8 cellular contexts compared by ENCODE assay signal in genomic region chr15:36642311-36642710, GRCh38.
"Had no signal": no experiment of that assay in that cellular context is flagged by ENCODE, and none has a peak within 500 bp of the region (broad histone marks: within the 10 kb centered on the region; RNA-seq: fewer than 3 reads in every experiment).

No MANE protein-coding gene starts in this region.

- DNase-seq: GM23248, H9, HCEC 1CT, HFFc6 had no signal

- H3K9me3 Mint-ChIP-seq: H9, HFFc6, IgD-negative memory B cell had no signal

- H3K27ac ChIP-seq: GM23248, HL-60 had no signal

- H3K27me3 Mint-ChIP-seq: IgD-negative memory B cell had no signal

- H3K27ac Mint-ChIP-seq: HFFc6, IgD-negative memory B cell had no signal

- H3K4me3 ChIP-seq: GM23248, K562 had no signal

- ATAC-seq: HepG2, K562 had no signal

- H3K4me1 Mint-ChIP-seq: IgD-negative memory B cell had no signal

- H3K4me3 Mint-ChIP-seq: H9, HFFc6, IgD-negative memory B cell had no signal
